Comparison of ENCODE assay signal across 8 cellular contexts in genomic region chr2:73823916-73824523, GRCh38. TPM values are rescaled to one million over a fixed set of nuclear protein-coding genes. Genes with fewer than 3 reads are reported as not detected.
DNase-seq lines count a peak whose midpoint lies in the region; ATAC-seq, FAIRE-seq and TF ChIP-seq lines count a peak whose summit lies in the region.

No MANE protein-coding gene starts in this region.

- H3K4me3 ChIP-seq in A549 (no peak overlapping the region), esophagus muscularis mucosa (no peak overlapping the region)

- CTCF ChIA-PET in A549 (lab: Yijun Ruan, JAX), result interaction anchor here (0.6 to 5.4 kb wide), 70 partner anchors 8 to 703 kb away, joined by 3 to 85 read pairs (median 5); partner anchors contain the start of genes BOLA3, C2orf81, MOB1A and MTHFD2

- TF ChIP-seq EP300 in A549 (IDR thresholded peaks at IDR 0.05) (no peak), esophagus muscularis mucosa (IDR thresholded peaks at IDR 0.05) (no peak)

- ATAC-seq in A549, result peak in 1 of 2 experiments; percentile 60; a peak in 3 of 6 replicates
- peak; percentile 59 for ATAC-seq in SK-N-SH treated with all-trans-retinoic acid at 6 μM for 48 hours
- no peak for ATAC-seq in activated CD4-positive, CD25-positive, alpha-beta regulatory T cell treated with anti-CD3 and anti-CD28 coated beads, Interleukin-2, amount 50 U/mL, for 24 hours
- ATAC-seq in GM19467 (IDR thresholded peaks at IDR 0.05; ENCODE audit: unreplicated experiment), result no peak

- H3K36me3 ChIP-seq in esophagus muscularis mucosa, result no peaks in the 10 kb centered on the region

- H3K4me2 ChIP-seq in A549, result no peak overlapping the region

- H3K9me3 ChIP-seq in A549 (no peaks in the 10 kb centered on the region), esophagus muscularis mucosa (no peaks in the 10 kb centered on the region)

- POLR2A ChIA-PET in A549 (lab: Yijun Ruan, JAX), result interaction anchor here (1.0 kb wide), 2 partner anchors 297 to 634 kb away, joined by 3 read pairs; partner anchors contain the start of gene WBP1

- peak; percentile 56 for FAIRE-seq in A549 (lab: Jason Lieb, UNC)

- WGBS in A549 (ENCODE audit: missing lambda C conversion rate), result 17% methylated on average over 3 of the region's 3 CpGs
- WGBS in esophagus muscularis mucosa, result 6% methylated on average over 3 of the region's 3 CpGs

- H3K27me3 ChIP-seq in esophagus muscularis mucosa, result no peaks in the 10 kb centered on the region

- TF ChIP-seq CTCF in A549 (IDR thresholded peaks at IDR 0.05) (peak; percentile 97), esophagus muscularis mucosa (IDR thresholded peaks at IDR 0.05) (peak; percentile 79 to 85 (median 83))

- intact Hi-C loops in esophagus muscularis mucosa (cut with DNase I), result loop anchor here (10.0 kb wide), 4 partner anchors 101 to 511 kb away; partner anchors contain the start of genes BOLA3, DGUOK and TET3

- H3K4me1 ChIP-seq in A549 (0 out of 3 replicates have a peak, but pooled peaks cover 4% of the 10 kb centered on the region), esophagus muscularis mucosa (peaks cover 3 to 25% (median 19%) of the 10 kb centered on the region in 4 donors)

- DNase-seq in A549 (ENCODE audit: low read depth in 1 of 2, low spot score in 1 of 2), result peak; percentile 50 to 91
- DNase-seq in GM03348 (ENCODE audit: low spot score), result peak; percentile 61
- peak; percentile 40 for DNase-seq in NCI-H1436 treated with DMSO at 0.1 percent for 48 hours (lab: John Stamatoyannopoulos, UW)
- no peak for DNase-seq in esophagus muscularis mucosa (ENCODE audit: extremely low spot score)
- DNase-seq in non-pigmented ciliary epithelial cell (ENCODE audit: low read depth), result peak; percentile 77

- peak; percentile 93 to 94 for TF ChIP-seq RAD21 in A549 (conservative IDR thresholded peaks at IDR 0.05 in 1 of 2, IDR thresholded peaks at IDR 0.05 in 1 of 2)

- no peak for TF ChIP-seq POLR2A in A549 (IDR thresholded peaks at IDR 0.05; ENCODE audit: low read length)
- no peak for TF ChIP-seq POLR2A in esophagus muscularis mucosa (IDR thresholded peaks at IDR 0.05; ENCODE audit: low read depth)

- no peak overlapping the region for H3K27ac ChIP-seq in A549
- no peak overlapping the region for H3K27ac ChIP-seq in esophagus muscularis mucosa (replicated peaks in 1 of 4)

TF ChIP-seq in A549, 52 proteins besides CTCF, POLR2A, EP300 and RAD21:
- TF ChIP-seq SMC3 (IDR thresholded peaks at IDR 0.05) (peak; percentile 80), CBX8 (IDR thresholded peaks at IDR 0.05) (no peak), KDM1A (IDR thresholded peaks at IDR 0.05; ENCODE audit: low read depth) (no peak), RARB (CRISPR knock-in tag; IDR thresholded peaks at IDR 0.05) (no peak), EHMT2 (IDR thresholded peaks at IDR 0.05; ENCODE audit: low read depth) (no peak), TP53 (CRISPR knock-in tag; IDR thresholded peaks at IDR 0.05) (no peak), RCOR1 (IDR thresholded peaks at IDR 0.05; ENCODE audit: low read depth, low read length) (no peak)
- TF ChIP-seq, protein P1, sequence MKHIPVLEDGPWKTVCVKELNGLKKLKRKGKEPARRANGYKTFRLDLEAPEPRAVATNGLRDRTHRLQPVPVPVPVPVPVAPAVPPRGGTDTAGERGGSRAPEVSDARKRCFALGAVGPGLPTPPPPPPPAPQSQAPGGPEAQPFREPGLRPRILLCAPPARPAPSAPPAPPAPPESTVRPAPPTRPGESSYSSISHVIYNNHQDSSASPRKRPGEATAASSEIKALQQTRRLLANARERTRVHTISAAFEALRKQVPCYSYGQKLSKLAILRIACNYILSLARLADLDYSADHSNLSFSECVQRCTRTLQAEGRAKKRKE (CRISPR knock-in tag; IDR thresholded peaks at IDR 0.05; ENCODE audit: low read depth), result no peak

TF ChIP-seq in SK-N-SH treated with all-trans-retinoic acid at 6 μM for 48 hours, 23 proteins besides CTCF, POLR2A, EP300 and RAD21:
- TF ChIP-seq ZNF70 (CRISPR knock-in tag; IDR thresholded peaks at IDR 0.05) (no peak), TOX (CRISPR knock-in tag; IDR thresholded peaks at IDR 0.05; ENCODE audit: borderline replicate concordance) (no peak), ESRRG (CRISPR knock-in tag; IDR thresholded peaks at IDR 0.05) (no peak), GLIS3 (CRISPR knock-in tag; IDR thresholded peaks at IDR 0.05) (no peak), ZFP3 (CRISPR knock-in tag; IDR thresholded peaks at IDR 0.05) (no peak), ZNF8 (CRISPR knock-in tag; IDR thresholded peaks at IDR 0.05) (no peak), OSR1 (CRISPR knock-in tag; IDR thresholded peaks at IDR 0.05) (no peak), ARNTL (CRISPR knock-in tag; IDR thresholded peaks at IDR 0.05; ENCODE audit: borderline replicate concordance, low read depth) (no peak), CSDC2 (CRISPR knock-in tag; IDR thresholded peaks at IDR 0.05) (no peak), CSRNP3 (CRISPR knock-in tag; IDR thresholded peaks at IDR 0.05) (no peak), ZNF565 (CRISPR knock-in tag; conservative IDR thresholded peaks at IDR 0.05; ENCODE audit: low read depth) (no peak), SNAI2 (CRISPR knock-in tag; IDR thresholded peaks at IDR 0.05) (no peak), BACH2 (CRISPR knock-in tag; IDR thresholded peaks at IDR 0.05; ENCODE audit: borderline replicate concordance) (no peak), PATZ1 (CRISPR knock-in tag; IDR thresholded peaks at IDR 0.05; ENCODE audit: borderline replicate concordance) (no peak), TCF4 (CRISPR knock-in tag; IDR thresholded peaks at IDR 0.05; ENCODE audit: borderline replicate concordance) (no peak), PPARA (CRISPR knock-in tag; IDR thresholded peaks at IDR 0.05; ENCODE audit: borderline replicate concordance) (no peak)

RNA-seq across cellular contexts. Expression of gene STAMBP, which starts 4.7 kb away (rescaled TPM):
- 86.1 and 96.3 TPM in 2 replicates for polyA plus RNA-seq in A549 (2011; rRNA removed)
- polyA plus RNA-seq in A549 (2012; cell fraction: cytosol; rRNA removed), result 39.4 and 43.7 TPM in 2 replicates
- polyA plus RNA-seq in A549 (2012; cell fraction: nucleus; rRNA removed), result 23.1 and 25.6 TPM in 2 replicates
- polyA plus RNA-seq in A549 (2017; fragmentation: RNase III; extraction: RNeasy Plus Mini Kit Qiagen cat#74134 plus additional on column Dnase treatment), result 42.1 to 45.6 TPM (median 44.4 TPM) in 3 replicates
- 50.6 and 67.2 TPM in 2 replicates for polyA minus RNA-seq in A549 (2011; rRNA and poly(A)+ RNA removed)
- total RNA-seq in esophagus muscularis mucosa, result 10 to 100 TPM; 32.3 to 73.8 (median 34.1) TPM

RNA-seq across cellular contexts. Expression of gene C2orf78, which starts 40.0 kb away (rescaled TPM):
- polyA plus RNA-seq in A549 (2011; rRNA removed) (not detected in 2 replicates), A549 (2017; fragmentation: RNase III; extraction: RNeasy Plus Mini Kit Qiagen cat#74134 plus additional on column Dnase treatment) (not detected in 3 replicates)
- 0.01 TPM in 1 of 2 replicates, not detected in the other for polyA plus RNA-seq in A549 (2012; cell fraction: cytosol; rRNA removed)
- polyA plus RNA-seq in A549 (2012; cell fraction: nucleus; rRNA removed), result not detected in 2 replicates
- 0.10 TPM in 1 of 2 replicates, not detected in the other for polyA minus RNA-seq in A549 (2011; rRNA and poly(A)+ RNA removed)
- not detected for total RNA-seq in esophagus muscularis mucosa

RNA-seq across cellular contexts. Expression of gene DUSP11, which starts 44.1 kb away (rescaled TPM):
- 42.1 and 54.8 TPM in 2 replicates for polyA plus RNA-seq in A549 (2011; rRNA removed)
- 19.3 and 19.8 TPM in 2 replicates for polyA plus RNA-seq in A549 (2012; cell fraction: cytosol; rRNA removed)
- polyA plus RNA-seq in A549 (2012; cell fraction: nucleus; rRNA removed), result 7.1 and 8.4 TPM in 2 replicates
- polyA plus RNA-seq in A549 (2017; fragmentation: RNase III; extraction: RNeasy Plus Mini Kit Qiagen cat#74134 plus additional on column Dnase treatment), result 26.2 to 26.7 TPM (median 26.5 TPM) in 3 replicates
- polyA minus RNA-seq in A549 (2011; rRNA and poly(A)+ RNA removed), result 9.9 and 10.5 TPM in 2 replicates
- 10 to 100 TPM; 15.2 to 22.4 (median 18.7) TPM for total RNA-seq in esophagus muscularis mucosa
